15 cellular contexts compared by ENCODE assay signal in the genomic region with DNA sequence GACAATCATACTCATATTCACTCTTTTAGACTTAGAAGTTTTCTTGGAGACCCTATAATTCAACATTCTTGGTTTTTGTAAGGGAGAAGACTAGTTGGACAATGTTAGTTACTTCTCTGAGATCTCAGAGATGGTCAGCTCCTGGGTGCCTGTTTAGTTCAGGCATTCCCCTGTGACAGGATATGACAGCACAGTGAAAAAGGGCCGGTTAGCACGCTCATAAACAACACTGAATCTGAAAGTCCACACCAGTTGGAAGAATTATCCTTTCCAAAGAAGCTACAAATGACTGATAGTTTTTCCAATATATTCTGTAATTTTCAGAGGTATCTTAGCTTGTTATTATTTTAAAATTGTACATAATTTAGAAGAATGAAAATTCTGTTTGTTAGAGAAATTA.
"Had no signal": no experiment of that assay in that cellular context is flagged by ENCODE, and none has a peak within 500 bp of the region (broad histone marks: within the 10 kb centered on the region; RNA-seq: fewer than 3 reads in every experiment).

No MANE protein-coding gene starts in this region.

- H3K4me1 Mint-ChIP-seq: nephron progenitor cell; stimulated activated memory B cell treated with anti-CD40 and anti-IgM and Interleukin-4, amounts not matched to agents 10 μg/mL and 1 μg/mL and 100 μg/mL, for 72 hours had no signal

- DNase-seq: effector CD4-positive, alpha-beta T cell; heart left ventricle; hippocampal formation; left colon; left ventricle myocardium superior; mesendoderm; naive thymus-derived CD4-positive, alpha-beta T cell; nephron progenitor cell; psoas muscle; retina; right lobe of liver; stimulated activated CD4-positive, alpha-beta T cell treated with anti-CD3 and anti-CD28 coated beads, Interleukin-4, amount 100 ng/mL, for 1 hour; upper lobe of right lung had no signal

- H3K27ac Mint-ChIP-seq: naive thymus-derived CD4-positive, alpha-beta T cell; nephron progenitor cell; stimulated activated memory B cell treated with anti-CD40 and anti-IgM and Interleukin-4, amounts not matched to agents 10 μg/mL and 1 μg/mL and 100 μg/mL, for 72 hours; stimulated activated naive CD8-positive, alpha-beta T cell treated with anti-CD3 and anti-CD28 coated beads, Interleukin-15, Interleukin-2, amounts not matched to agents 100 ng/mL and 50 ng/mL, for 24 hours had no signal

- H3K27me3 Mint-ChIP-seq: stimulated activated memory B cell treated with anti-CD40 and anti-IgM and Interleukin-4, amounts not matched to agents 10 μg/mL and 1 μg/mL and 100 μg/mL, for 72 hours had no signal

- H3K4me3 Mint-ChIP-seq: naive thymus-derived CD4-positive, alpha-beta T cell; nephron progenitor cell; stimulated activated memory B cell treated with anti-CD40 and anti-IgM and Interleukin-4, amounts not matched to agents 10 μg/mL and 1 μg/mL and 100 μg/mL, for 72 hours; stimulated activated naive CD8-positive, alpha-beta T cell treated with anti-CD3 and anti-CD28 coated beads, Interleukin-15, Interleukin-2, amounts not matched to agents 100 ng/mL and 50 ng/mL, for 24 hours had no signal

- H3K36me3 Mint-ChIP-seq: naive thymus-derived CD4-positive, alpha-beta T cell; stimulated activated memory B cell treated with anti-CD40 and anti-IgM and Interleukin-4, amounts not matched to agents 10 μg/mL and 1 μg/mL and 100 μg/mL, for 72 hours had no signal

- H3K9me3 Mint-ChIP-seq: naive thymus-derived CD4-positive, alpha-beta T cell; nephron progenitor cell; stimulated activated memory B cell treated with anti-CD40 and anti-IgM and Interleukin-4, amounts not matched to agents 10 μg/mL and 1 μg/mL and 100 μg/mL, for 72 hours; stimulated activated naive CD8-positive, alpha-beta T cell treated with anti-CD3 and anti-CD28 coated beads, Interleukin-15, Interleukin-2, amounts not matched to agents 100 ng/mL and 50 ng/mL, for 24 hours had no signal

- ATAC-seq: heart left ventricle; left colon; left ventricle myocardium superior; naive thymus-derived CD4-positive, alpha-beta T cell; psoas muscle; right lobe of liver; stimulated activated memory B cell treated with anti-CD40 and anti-IgM and Interleukin-4, amounts not matched to agents 10 μg/mL and 1 μg/mL and 100 μg/mL, for 72 hours; upper lobe of right lung had no signal
